ENCODE assay signal across 8 cellular contexts in genomic region chr22:37199839-37200161, GRCh38. TPM values are rescaled to one million over a fixed set of nuclear protein-coding genes. Genes with fewer than 3 reads are reported as not detected.
DNase-seq lines count a peak whose midpoint lies in the region; ATAC-seq and TF ChIP-seq lines count a peak whose summit lies in the region.

No MANE protein-coding gene starts in this region.

- no peaks in the 10 kb centered on the region for H3K9me3 ChIP-seq in osteoblast (ENCODE audit: low read depth, low read length)

- peak overlapping the region; percentile 86 to 94 (median 87) for H3K27ac Mint-ChIP-seq in IgD-negative memory B cell
- peak overlapping the region; percentile 92 for H3K27ac Mint-ChIP-seq in central memory CD8-positive, alpha-beta T cell (ENCODE audit: low read depth)

- peak overlapping the region; percentile 78 for H3K4me3 ChIP-seq in osteoblast (ENCODE audit: insufficient read depth, low read length)

- H3K27ac ChIP-seq in osteoblast (ENCODE audit: low read depth, low read length), result no peak overlapping the region

- H3K36me3 Mint-ChIP-seq in IgD-negative memory B cell, result no peaks in the 10 kb centered on the region
- peaks cover 3% of the 10 kb centered on the region for H3K36me3 Mint-ChIP-seq in central memory CD8-positive, alpha-beta T cell (ENCODE audit: insufficient read depth)

- H2AFZ ChIP-seq in osteoblast (ENCODE audit: low read length), result peak overlapping the region; percentile 96

- H3K9me3 Mint-ChIP-seq in IgD-negative memory B cell, result no peaks in the 10 kb centered on the region
- no peaks in the 10 kb centered on the region for H3K9me3 Mint-ChIP-seq in central memory CD8-positive, alpha-beta T cell

- H3K27me3 ChIP-seq in osteoblast (ENCODE audit: insufficient read depth, low read length), result no peaks in the 10 kb centered on the region

- peak overlapping the region; percentile 96 for H3K4me2 ChIP-seq in osteoblast (ENCODE audit: insufficient read depth, low read length)

- H3K36me3 ChIP-seq in osteoblast (ENCODE audit: insufficient read depth, low read length), result no peaks in the 10 kb centered on the region

- intact Hi-C loops in head of caudate nucleus (cut with DNase I), result loop anchor here (2.0 to 10.0 kb wide), 2 partner anchors 33 to 425 kb away; partner anchors contain the start of gene IFT27

- peak overlapping the region; percentile 85 to 94 (median 91) for H3K4me3 Mint-ChIP-seq in IgD-negative memory B cell
- H3K4me3 Mint-ChIP-seq in central memory CD8-positive, alpha-beta T cell, result peak overlapping the region; percentile 85

- peaks cover 7 to 14% (median 9%) of the 10 kb centered on the region in 3 donors for H3K4me1 Mint-ChIP-seq in IgD-negative memory B cell
- H3K4me1 Mint-ChIP-seq in central memory CD8-positive, alpha-beta T cell, result peaks cover 38% of the 10 kb centered on the region

- no peaks in the 10 kb centered on the region for H3K27me3 Mint-ChIP-seq in IgD-negative memory B cell
- no peaks in the 10 kb centered on the region for H3K27me3 Mint-ChIP-seq in central memory CD8-positive, alpha-beta T cell

- ATAC-seq in central memory CD8-positive, alpha-beta T cell (replicated peaks; ENCODE audit: extremely low read depth, poor library complexity, severe bottlenecking), result no peak

- peaks cover 32% of the 10 kb centered on the region for H3K4me1 ChIP-seq in osteoblast (ENCODE audit: insufficient read depth, low read length)

- peaks cover 12% of the 10 kb centered on the region for H4K20me1 ChIP-seq in osteoblast (ENCODE audit: insufficient read depth, low read length)

- H3K79me2 ChIP-seq in osteoblast (ENCODE audit: insufficient read depth, low read length), result no peaks in the 10 kb centered on the region

- DNase-seq in DMS53 (lab: John Stamatoyannopoulos, UW) (peak; percentile 64), osteoblast (ENCODE audit: insufficient read length, low spot score, missing footprints) (peak; percentile 86), cortex of kidney (lab: John Stamatoyannopoulos, UW) (no peak), DMS114 treated with DMSO at 0.1 percent for 48 hours (lab: John Stamatoyannopoulos, UW; ENCODE audit: unreplicated experiment) (no peak), NCI-H2107 (lab: John Stamatoyannopoulos, UW) (no peak), head of caudate nucleus (no peak)
- DNase-seq in central memory CD8-positive, alpha-beta T cell (ENCODE audit: low spot score in 2 of 2), result no peak

- no peak for TF ChIP-seq CTCF in osteoblast (IDR thresholded peaks at IDR 0.05; ENCODE audit: extremely low read depth, low read depth, low read length)

RNA-seq across cellular contexts. Expression of gene C1QTNF6, which starts 11.8 kb away (rescaled TPM):
- 1.0 TPM for polyA plus RNA-seq in IgD-negative memory B cell
- 11.9 and 18.3 TPM in 2 replicates for total RNA-seq in osteoblast

RNA-seq across cellular contexts. Expression of gene SSTR3, which starts 12.5 kb away (rescaled TPM):
- polyA plus RNA-seq in IgD-negative memory B cell, result 0.95 TPM
- total RNA-seq in osteoblast, result not detected in 2 replicates

RNA-seq across cellular contexts. Expression of gene RAC2, which starts 44.3 kb away (rescaled TPM):
- polyA plus RNA-seq in IgD-negative memory B cell, result 1,067 TPM
- total RNA-seq in osteoblast, result 13.6 and 14.5 TPM in 2 replicates

RNA-seq across cellular contexts. Expression of gene IL2RB, which starts 50.1 kb away (rescaled TPM):
- polyA plus RNA-seq in IgD-negative memory B cell, result 13.2 TPM
- total RNA-seq in osteoblast, result 0.59 TPM in 1 of 2 replicates, not detected in the other

Comparison
In these comparisons a context has a peak if more than half of its experiments do, and no peak if none do; other contexts are left out.
1. DNase-seq: peak in DMS53 (single experiment) and osteoblast (single experiment); none in central memory CD8-positive, alpha-beta T cell (0 of 2), cortex of kidney (single experiment), DMS114 treated with DMSO at 0.1 percent for 48 hours (single experiment), NCI-H2107 (single experiment) and head of caudate nucleus (0 of 42).